In genomic region chr7:5282464-5283316, GRCh38 we compare ENCODE assay signal across 8 cellular contexts. TPM values are rescaled to one million over a fixed set of nuclear protein-coding genes. Genes with fewer than 3 reads are reported as not detected.
DNase-seq lines count a peak whose midpoint lies in the region; FAIRE-seq lines count a peak whose summit lies in the region.

Gene SLC29A4 (plus strand): TSS chr7:5282943. CDS start chr7:5287817, 4,874 bp downstream.

- H3K36me3 ChIP-seq in NT2/D1 (ENCODE audit: insufficient read depth, insufficient read length, low read length) (peaks cover 3% of the 10 kb centered on the region), ectodermal cell (ENCODE audit: control insufficient read depth, insufficient read depth, low read length) (no peaks in the 10 kb centered on the region)

- WGBS in ectodermal cell, 2 experiments: 0% methylated on average over 66 to 68 of the region's 69 CpGs

- peak within 1 kb of the TSS; percentile 81 for H3K9ac ChIP-seq in NT2/D1 (ENCODE audit: insufficient read length, low read depth)

- FAIRE-seq in urothelium cell line (lab: Jason Lieb, UNC): peak; percentile 97

- H3K27me3 ChIP-seq in NT2/D1 (ENCODE audit: insufficient read depth, insufficient read length) (no peaks in the 10 kb centered on the region), ectodermal cell (ENCODE audit: control insufficient read depth, insufficient read depth, low read length, poor library complexity, severe bottlenecking) (peaks cover 4% of the 10 kb centered on the region)

- DNase-seq in NCI-H2227 (lab: John Stamatoyannopoulos, UW; ENCODE audit: unreplicated experiment): peak; percentile 39
- no peak for DNase-seq in NCI-H2227 treated with DMSO at 0.1 percent for 48 hours (lab: John Stamatoyannopoulos, UW)
- no peak for DNase-seq in NT2/D1 (ENCODE audit: low read depth, low spot score)
- DNase-seq in myocyte (ENCODE audit: low read depth): peak; percentile 28
- DNase-seq in urothelium cell line (ENCODE audit: low spot score): peak; percentile 87
- DNase-seq in retina: no peak
- no peak for DNase-seq in KG1 (lab: John Stamatoyannopoulos, UW)

- no peak within 1 kb of the TSS for H3K27ac ChIP-seq in ectodermal cell (ENCODE audit: insufficient read depth, low read depth, low read length, poor library complexity, severe bottlenecking)

- H3K9me3 ChIP-seq in NT2/D1 (ENCODE audit: insufficient read depth, low read length) (no peaks in the 10 kb centered on the region), ectodermal cell (ENCODE audit: control insufficient read depth, low read length) (no peaks in the 10 kb centered on the region)

- H3K4me3 ChIP-seq in NT2/D1 (ENCODE audit: insufficient read length, low read depth) (peak within 1 kb of the TSS; percentile 45), ectodermal cell (ENCODE audit: insufficient read depth, low read depth, low read length) (peak within 1 kb of the TSS; percentile 61)

- peaks cover 7% of the 10 kb centered on the region for H3K4me1 ChIP-seq in NT2/D1 (ENCODE audit: insufficient read depth, insufficient read length)
- no peaks in the 10 kb centered on the region for H3K4me1 ChIP-seq in ectodermal cell (ENCODE audit: control insufficient read depth, insufficient read depth, low read length)

RNA-seq across cellular contexts. Expression of gene SLC29A4, which starts in this region (rescaled TPM):
- polyA plus RNA-seq in ectodermal cell (2013, experiment 1 of 4): 29.9 TPM
- polyA plus RNA-seq in ectodermal cell (2013, experiment 2 of 4): 27.3 TPM
- 26.1 TPM for polyA plus RNA-seq in ectodermal cell (2013, experiment 3 of 4)
- 29.1 TPM for polyA plus RNA-seq in ectodermal cell (2013, experiment 4 of 4)
- total RNA-seq in myocyte: 4.4 and 4.8 TPM in 2 replicates
- polyA plus RNA-seq in myocyte (2012): 7.5 TPM

Comparison
In these comparisons a context has a peak if more than half of its experiments do, and no peak if none do; other contexts are left out.
1. DNase-seq: peak in NCI-H2227 (single experiment), myocyte (single experiment) and urothelium cell line (single experiment); none in NCI-H2227 treated with DMSO at 0.1 percent for 48 hours (single experiment), NT2/D1 (single experiment), retina (single experiment) and KG1 (single experiment).